Comparison of ENCODE assay signal across 8 cellular contexts in the genomic region with DNA sequence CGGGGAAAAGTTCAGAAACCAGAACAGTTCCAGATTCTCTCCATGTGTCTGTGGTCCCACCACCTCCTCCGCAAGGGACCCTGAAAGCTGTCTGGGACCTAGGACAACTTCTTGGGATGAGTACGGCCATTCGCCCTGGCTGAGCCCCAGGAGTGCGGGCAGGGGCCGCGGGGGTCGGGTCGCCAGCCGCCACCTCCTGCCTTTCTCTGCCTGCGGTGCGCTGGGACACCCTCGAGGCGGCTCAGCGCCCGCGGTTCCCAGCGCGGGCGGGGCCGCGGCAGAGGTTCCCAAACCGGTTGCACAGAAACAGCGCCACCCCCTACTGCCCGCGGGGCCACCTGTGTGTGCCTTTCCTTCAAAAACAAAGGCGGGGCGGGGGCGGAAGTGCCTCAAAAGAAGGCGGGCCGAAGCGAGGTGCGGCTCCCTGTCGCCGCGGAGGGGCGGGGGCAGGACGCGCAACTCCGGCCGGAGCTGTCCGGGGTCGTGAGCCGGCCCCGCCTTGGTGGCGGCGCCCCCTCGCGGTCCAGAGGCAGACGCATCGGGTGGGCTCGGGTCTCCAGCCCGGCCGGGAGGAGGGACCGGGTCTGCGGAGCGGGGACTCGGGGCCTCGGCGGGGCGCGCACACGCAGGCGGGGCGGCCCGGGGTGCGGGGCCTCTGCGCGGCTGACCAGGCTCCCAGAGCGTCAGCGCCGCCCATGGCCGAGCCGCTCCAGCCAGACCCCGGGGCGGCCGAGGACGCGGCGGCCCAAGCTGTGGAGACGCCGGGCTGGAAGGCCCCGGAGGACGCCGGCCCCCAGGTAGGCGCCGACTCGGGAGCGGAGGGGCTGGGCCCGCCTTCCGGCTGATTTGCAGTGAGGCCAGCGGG. TPM values are rescaled to one million over a fixed set of nuclear protein-coding genes. Genes with fewer than 3 reads are reported as not detected.
DNase-seq lines count a peak whose midpoint lies in the region; ATAC-seq lines count a peak whose summit lies in the region.

A gene with protein sequence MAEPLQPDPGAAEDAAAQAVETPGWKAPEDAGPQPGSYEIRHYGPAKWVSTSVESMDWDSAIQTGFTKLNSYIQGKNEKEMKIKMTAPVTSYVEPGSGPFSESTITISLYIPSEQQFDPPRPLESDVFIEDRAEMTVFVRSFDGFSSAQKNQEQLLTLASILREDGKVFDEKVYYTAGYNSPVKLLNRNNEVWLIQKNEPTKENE (plus strand): TSS at position 423 of the 865 bp plus-strand sequence. CDS start 273 bp downstream, at position 696.

- H3K9ac ChIP-seq in HUES6 (ENCODE audit: low read length): peak within 1 kb of the TSS; percentile 91
- peak within 1 kb of the TSS; percentile 85 for H3K9ac ChIP-seq in NT2/D1 (ENCODE audit: insufficient read length, low read depth)

- H3K27ac ChIP-seq in HUES6 (ENCODE audit: low read depth, low read length) (peak within 1 kb of the TSS; percentile 82), mesodermal cell (ENCODE audit: low read depth, low read length, severe bottlenecking) (peak within 1 kb of the TSS; percentile 82)

- DNase-seq in COR-L47 (lab: John Stamatoyannopoulos, UW) (peak; percentile 89), NT2/D1 (ENCODE audit: low read depth, low spot score) (peak; percentile 89)
- peak; percentile 72 for DNase-seq in activated CD8-positive, alpha-beta memory T cell treated with anti-CD3 and anti-CD28 coated beads, Interleukin-2, amount 50 U/mL, for 1 hour (ENCODE audit: extremely low read depth)
- DNase-seq in stimulated activated CD8-positive, alpha-beta memory T cell treated with anti-CD3 and anti-CD28 coated beads, Interleukin-15, amount 100 ng/mL, for 4 hours (ENCODE audit: low read depth in 2 of 2): peak; percentile 71 to 87

- in situ Hi-C loops in endometrial microvascular endothelial cells (cut with HindIII; ENCODE audit: inconsistent ontology term, low pct_unique_long_range_greater_than_20kb, low sequenced_read_pairs): no loop called here

- H3K27me3 ChIP-seq in HUES6 (ENCODE audit: control insufficient read depth, insufficient read depth, low read length): no peaks in the 10 kb centered on the region
- no peaks in the 10 kb centered on the region for H3K27me3 ChIP-seq in NT2/D1 (ENCODE audit: insufficient read depth, insufficient read length)

- H3K4me3 ChIP-seq in HUES6 (ENCODE audit: low read depth, low read length) (peak within 1 kb of the TSS; percentile 89), NT2/D1 (ENCODE audit: insufficient read length, low read depth) (peak within 1 kb of the TSS; percentile 76), mesodermal cell (ENCODE audit: extremely low read depth, insufficient read depth, low read length, poor library complexity, severe bottlenecking) (peak within 1 kb of the TSS; percentile 77)

- H3K4me1 ChIP-seq in HUES6 (ENCODE audit: control insufficient read depth, insufficient read depth, low read length) (peaks cover 13% of the 10 kb centered on the region), NT2/D1 (ENCODE audit: insufficient read depth, insufficient read length) (peaks cover 2% of the 10 kb centered on the region), mesodermal cell (ENCODE audit: control insufficient read depth, insufficient read depth, low read length, poor library complexity, severe bottlenecking) (peaks cover 4% of the 10 kb centered on the region)

- H3K36me3 ChIP-seq in HUES6 (ENCODE audit: control insufficient read depth, insufficient read depth, low read length) (peaks cover 35% of the 10 kb centered on the region), NT2/D1 (ENCODE audit: insufficient read depth, insufficient read length, low read length) (peaks cover 36% of the 10 kb centered on the region), mesodermal cell (ENCODE audit: control insufficient read depth, insufficient read depth, low read length) (peaks cover 33% of the 10 kb centered on the region)

- ATAC-seq in GM21390 (IDR thresholded peaks at IDR 0.05; ENCODE audit: unreplicated experiment): peak; percentile 88

- WGBS in mesodermal cell (ENCODE audit: insufficient coverage in 2 of 2), 2 experiments: 0% methylated on average over 54 to 77 of the region's 92 CpGs

- no peaks in the 10 kb centered on the region for H3K9me3 ChIP-seq in HUES6 (ENCODE audit: control insufficient read depth, insufficient read depth, low read depth, low read length)
- H3K9me3 ChIP-seq in NT2/D1 (ENCODE audit: insufficient read depth, low read length): no peaks in the 10 kb centered on the region
- H3K9me3 ChIP-seq in mesodermal cell (ENCODE audit: control insufficient read depth, low read length): no peaks in the 10 kb centered on the region

RNA-seq across cellular contexts. Expression of the gene that starts here (rescaled TPM):
- total RNA-seq in endometrial microvascular endothelial cells (ENCODE audit: inconsistent ontology term): 10.8 TPM
- 58.9 TPM for polyA plus RNA-seq in mesodermal cell (2013, experiment 1 of 2)
- polyA plus RNA-seq in mesodermal cell (2013, experiment 2 of 2): 65.5 TPM

Comparison
In these comparisons a context has a peak if more than half of its experiments do, and no peak if none do; other contexts are left out.
1. Peak in every context shown above with its lines: DNase-seq, ATAC-seq, H3K4me3 ChIP-seq and H3K27ac ChIP-seq.